12 cellular contexts compared by ENCODE assay signal in the genomic region with DNA sequence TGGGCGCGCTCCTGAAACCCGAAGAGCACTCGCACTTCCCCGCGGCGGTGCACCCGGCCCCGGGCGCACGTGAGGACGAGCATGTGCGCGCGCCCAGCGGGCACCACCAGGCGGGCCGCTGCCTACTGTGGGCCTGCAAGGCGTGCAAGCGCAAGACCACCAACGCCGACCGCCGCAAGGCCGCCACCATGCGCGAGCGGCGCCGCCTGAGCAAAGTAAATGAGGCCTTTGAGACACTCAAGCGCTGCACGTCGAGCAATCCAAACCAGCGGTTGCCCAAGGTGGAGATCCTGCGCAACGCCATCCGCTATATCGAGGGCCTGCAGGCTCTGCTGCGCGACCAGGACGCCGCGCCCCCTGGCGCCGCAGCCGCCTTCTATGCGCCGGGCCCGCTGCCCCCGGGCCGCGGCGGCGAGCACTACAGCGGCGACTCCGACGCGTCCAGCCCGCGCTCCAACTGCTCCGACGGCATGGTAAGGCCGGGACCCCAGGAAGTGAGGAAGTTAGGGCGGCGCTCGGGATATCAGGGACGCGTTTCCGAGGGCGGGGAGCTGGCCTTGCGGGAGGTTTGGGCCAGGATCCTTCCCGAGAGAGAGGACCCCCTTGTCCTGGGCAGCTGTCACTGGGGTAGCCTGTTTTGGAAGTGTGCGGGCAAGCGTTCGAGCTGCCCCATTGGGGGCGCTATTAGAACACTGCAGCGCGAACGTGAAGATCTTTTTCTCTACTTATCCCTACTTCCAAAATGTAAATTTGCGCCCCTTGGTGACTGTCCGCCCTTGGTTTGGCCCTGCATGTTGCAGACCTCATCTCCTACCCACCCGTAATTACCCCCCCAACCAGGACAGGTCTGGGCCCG. TPM values are rescaled to one million over a fixed set of nuclear protein-coding genes. Genes with fewer than 3 reads are reported as not detected.
DNase-seq lines count a peak whose midpoint lies in the region; ATAC-seq and TF ChIP-seq lines count a peak whose summit lies in the region.
"Had no signal": no experiment of that assay in that cellular context is flagged by ENCODE, and none has a peak within 500 bp of the region (broad histone marks: within the 10 kb centered on the region; RNA-seq: fewer than 3 reads in every experiment).

No MANE protein-coding gene starts in this region.

- H3K4me2 ChIP-seq in HCT116 (ENCODE audit: low read length), result no peak overlapping the region

- H3K4me3 ChIP-seq in HCT116 (replicated peaks in 1 of 2; ENCODE audit: low read depth in 1 of 2, low read length in 2 of 2) (no peak overlapping the region), iPS-20b (ENCODE audit: low read length) (peak overlapping the region; percentile 69; the same call in 1 of the 2 replicates), body of pancreas (no peak overlapping the region)
- H3K4me3 ChIP-seq: adrenal gland had no signal

- ATAC-seq in HCT116, result no peak
- no peak for ATAC-seq in natural killer cell
- no peak for ATAC-seq in body of pancreas

- TF ChIP-seq POLR2A in HCT116 (IDR thresholded peaks at IDR 0.05; ENCODE audit: borderline replicate concordance, extremely low read depth, insufficient read depth, insufficient read length), result no peak
- no peak for TF ChIP-seq POLR2A in body of pancreas (IDR thresholded peaks at IDR 0.05)

- H3K9me3 ChIP-seq in HCT116 (ENCODE audit: control insufficient read depth in 1 of 2, insufficient read depth in 1 of 2, low read depth in 1 of 2, low read length in 2 of 2) (no peaks in the 10 kb centered on the region), iPS-20b (ENCODE audit: insufficient read depth, low read depth, low read length) (no peaks in the 10 kb centered on the region), body of pancreas (no peaks in the 10 kb centered on the region)
- H3K9me3 ChIP-seq: adrenal gland had no signal

- no peaks in the 10 kb centered on the region for H3K9me2 ChIP-seq in HCT116 (ENCODE audit: insufficient read depth)

- H2AFZ ChIP-seq in HCT116 (ENCODE audit: low read depth, low read length, poor library complexity, severe bottlenecking), result no peak overlapping the region

- DNase-seq in HCT116 (ENCODE audit: low read depth, low spot score) (no peak), astrocyte of the hippocampus (ENCODE audit: low read depth, low spot score) (peak; percentile 50), natural killer cell (no peak), body of pancreas (no peak), kidney glomerular epithelial cell (lab: John Stamatoyannopoulos, UW) (no peak), NCI-H2171 (lab: John Stamatoyannopoulos, UW) (no peak)
- DNase-seq: adrenal gland had no signal

- POLR2A ChIA-PET in HCT116 (lab: Charles Lee), result interaction anchor here (0.6 kb wide), 1 partner anchor 429 kb away, joined by 3 read pairs; no protein-coding TSS in a partner anchor

- H3K27ac Mint-ChIP-seq in natural killer cell, result no peak overlapping the region
- H3K27ac Mint-ChIP-seq: CD8-positive, alpha-beta memory T cell had no signal

- CTCF ChIA-PET in HCT116 (lab: Charles Lee), result interaction anchor here (0.7 to 3.4 kb wide), 3 partner anchors 11 to 258 kb away, joined by 3 to 18 read pairs (median 3); no protein-coding TSS in a partner anchor

- H4K20me1 ChIP-seq in HCT116 (ENCODE audit: insufficient read depth), result no peaks in the 10 kb centered on the region

- no peak for TF ChIP-seq RAD21 in HCT116 (IDR thresholded peaks at IDR 0.05; ENCODE audit: low read depth)

- WGBS in body of pancreas, 2 donors, result 3 to 4% methylated on average over 26 to 83 of the region's 84 CpGs

- H3K36me3 ChIP-seq in HCT116 (ENCODE audit: control insufficient read depth in 1 of 2, insufficient read depth in 2 of 2, low read length in 2 of 2) (no peaks in the 10 kb centered on the region), iPS-20b (ENCODE audit: insufficient read depth, low read depth, low read length) (no peaks in the 10 kb centered on the region), body of pancreas (replicated peaks in 1 of 2; ENCODE audit: insufficient read depth in 1 of 2, low read depth in 2 of 2) (no peaks in the 10 kb centered on the region)
- H3K36me3 ChIP-seq: adrenal gland had no signal

- H3K36me3 Mint-ChIP-seq in natural killer cell, result no peaks in the 10 kb centered on the region
- H3K36me3 Mint-ChIP-seq: CD8-positive, alpha-beta memory T cell had no signal

- no peak overlapping the region for H3K9ac ChIP-seq in HCT116 (ENCODE audit: low read length)
- H3K9ac ChIP-seq in iPS-20b (ENCODE audit: low read depth, low read length), result no peak overlapping the region

- H3K27ac ChIP-seq in 22Rv1 (no peak overlapping the region), HCT116 (ENCODE audit: low read depth, low read length) (no peak overlapping the region), iPS-20b (ENCODE audit: low read length) (no peak overlapping the region), body of pancreas (no peak overlapping the region)
- H3K27ac ChIP-seq: adrenal gland had no signal

- intact Hi-C loops in HCT116 (cut with micrococcal nuclease), result no loop called here
- intact Hi-C loops in natural killer cell (cut with micrococcal nuclease), result no loop called here
- intact Hi-C loops in body of pancreas (cut with DNase I), result no loop called here

- H3K9me3 Mint-ChIP-seq in natural killer cell, result no peaks in the 10 kb centered on the region
- H3K9me3 Mint-ChIP-seq: CD8-positive, alpha-beta memory T cell had no signal

- H3K79me2 ChIP-seq in HCT116 (ENCODE audit: insufficient read depth, low read length), result no peaks in the 10 kb centered on the region

- H3K27me3 Mint-ChIP-seq in natural killer cell (ENCODE audit: low read depth in 2 of 2), result peaks cover 24 to 29% of the 10 kb centered on the region in 2 donors

- RAD21 ChIA-PET in HCT116 (lab: Charles Lee; ENCODE audit: low non-redundant PET in 1 of 2, low total read pairs in 2 of 2, uncharacterized antibody in 2 of 2, unreplicated experiment in 2 of 2), result interaction anchor here in 1 of 2 experiments (0.5 kb wide), 1 partner anchor 395 kb away, joined by 4 read pairs; no protein-coding TSS in a partner anchor

- BruUV-seq in HCT116 (replicated peaks; lab: Mats Ljungman, UMichigan), result no TSS peak

- TF ChIP-seq CTCF in 22Rv1 (IDR thresholded peaks at IDR 0.05), result peak; percentile 47; the same call in 1 of the 2 replicates
- peak in 2 of 3 experiments; percentile 20 to 29; a peak in 2 of 6 replicates for TF ChIP-seq CTCF in HCT116 (IDR thresholded peaks at IDR 0.05 in 2 of 3, conservative IDR thresholded peaks at IDR 0.05 in 1 of 3; ENCODE audit: borderline replicate concordance in 1 of 3, insufficient read depth in 1 of 3, low read depth in 2 of 3, low read length in 2 of 3)
- no peak for TF ChIP-seq CTCF in natural killer cell (IDR thresholded peaks at IDR 0.05)
- peak in 1 of 7 experiments; percentile 4 for TF ChIP-seq CTCF in body of pancreas (IDR thresholded peaks at IDR 0.05)

- H3K4me3 Mint-ChIP-seq in natural killer cell, result no peak overlapping the region
- H3K4me3 Mint-ChIP-seq: CD8-positive, alpha-beta memory T cell had no signal

- H3K27me3 ChIP-seq in HCT116 (ENCODE audit: insufficient read depth, low read length) (peaks cover 17% of the 10 kb centered on the region; the same call in 1 of the 2 replicates), iPS-20b (ENCODE audit: insufficient read depth, low read length) (peaks cover 100% of the 10 kb centered on the region), body of pancreas (peaks cover 0 to 25% of the 10 kb centered on the region in 2 donors)

- no peaks in the 10 kb centered on the region for H3K4me1 Mint-ChIP-seq in natural killer cell
- H3K4me1 Mint-ChIP-seq: CD8-positive, alpha-beta memory T cell had no signal

- H3K4me1 ChIP-seq in HCT116 (ENCODE audit: control insufficient read depth in 1 of 2, insufficient read depth in 2 of 2, low read length in 2 of 2) (peaks cover 2 to 10% of the 10 kb centered on the region in 2 experiments; a peak in 3 of 4 replicates), iPS-20b (ENCODE audit: insufficient read depth, low read length) (no peaks in the 10 kb centered on the region), body of pancreas (peaks cover 32% of the 10 kb centered on the region)

TF ChIP-seq in HCT116, 20 proteins besides CTCF, POLR2A, EP300 and RAD21 (continues in another document):
- TF ChIP-seq ZNF274 (IDR thresholded peaks at IDR 0.05; ENCODE audit: low read depth, low read length) (no peak), SRF (IDR thresholded peaks at IDR 0.05; ENCODE audit: low read depth) (no peak), ELF1 (IDR thresholded peaks at IDR 0.05; ENCODE audit: borderline replicate concordance, low read depth) (no peak), YY1 (IDR thresholded peaks at IDR 0.05; ENCODE audit: extremely low read depth, insufficient replicate concordance, low read depth, low read length) (no peak), EZH2 (IDR thresholded peaks at IDR 0.05) (no peak), CEBPB (IDR thresholded peaks at IDR 0.05; ENCODE audit: low read depth) (no peak)
- TF ChIP-seq, protein P1, sequence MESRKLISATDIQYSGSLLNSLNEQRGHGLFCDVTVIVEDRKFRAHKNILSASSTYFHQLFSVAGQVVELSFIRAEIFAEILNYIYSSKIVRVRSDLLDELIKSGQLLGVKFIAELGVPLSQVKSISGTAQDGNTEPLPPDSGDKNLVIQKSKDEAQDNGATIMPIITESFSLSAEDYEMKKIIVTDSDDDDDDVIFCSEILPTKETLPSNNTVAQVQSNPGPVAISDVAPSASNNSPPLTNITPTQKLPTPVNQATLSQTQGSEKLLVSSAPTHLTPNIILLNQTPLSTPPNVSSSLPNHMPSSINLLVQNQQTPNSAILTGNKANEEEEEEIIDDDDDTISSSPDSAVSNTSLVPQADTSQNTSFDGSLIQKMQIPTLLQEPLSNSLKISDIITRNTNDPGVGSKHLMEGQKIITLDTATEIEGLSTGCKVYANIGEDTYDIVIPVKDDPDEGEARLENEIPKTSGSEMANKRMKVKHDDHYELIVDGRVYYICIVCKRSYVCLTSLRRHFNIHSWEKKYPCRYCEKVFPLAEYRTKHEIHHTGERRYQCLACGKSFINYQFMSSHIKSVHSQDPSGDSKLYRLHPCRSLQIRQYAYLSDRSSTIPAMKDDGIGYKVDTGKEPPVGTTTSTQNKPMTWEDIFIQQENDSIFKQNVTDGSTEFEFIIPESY (IDR thresholded peaks at IDR 0.05; ENCODE audit: extremely low read depth, insufficient replicate concordance, low read length), result no peak
- TF ChIP-seq, protein P2, sequence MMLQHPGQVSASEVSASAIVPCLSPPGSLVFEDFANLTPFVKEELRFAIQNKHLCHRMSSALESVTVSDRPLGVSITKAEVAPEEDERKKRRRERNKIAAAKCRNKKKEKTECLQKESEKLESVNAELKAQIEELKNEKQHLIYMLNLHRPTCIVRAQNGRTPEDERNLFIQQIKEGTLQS (IDR thresholded peaks at IDR 0.05), result no peak
- TF ChIP-seq, protein P3, sequence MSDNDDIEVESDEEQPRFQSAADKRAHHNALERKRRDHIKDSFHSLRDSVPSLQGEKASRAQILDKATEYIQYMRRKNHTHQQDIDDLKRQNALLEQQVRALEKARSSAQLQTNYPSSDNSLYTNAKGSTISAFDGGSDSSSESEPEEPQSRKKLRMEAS (IDR thresholded peaks at IDR 0.05), result no peak

RNA-seq across cellular contexts. Expression of a gene that starts 0.8 kb away (rescaled TPM):
- not detected for total RNA-seq in HCT116 (2021; ENCODE audit: unreplicated experiment)
- polyA plus RNA-seq in HCT116 (2012), result not detected in 2 replicates
- not detected for total RNA-seq in natural killer cell
- total RNA-seq in body of pancreas, result not detected
- total RNA-seq: adrenal gland; CD8-positive, alpha-beta memory T cell; glomerular endothelial cell; HT-29 had no signal
- polyA plus RNA-seq: adrenal gland; CD8-positive, alpha-beta memory T cell had no signal

RNA-seq across cellular contexts. Expression of a gene that starts 14.4 kb away (rescaled TPM):
- total RNA-seq in HCT116 (2021; ENCODE audit: unreplicated experiment) (0.12 TPM), natural killer cell (not detected), body of pancreas (under 1 TPM in 1 of 2 donors, not detected in 1; 0.26 TPM)
- 0.25 and 0.51 TPM in 2 replicates for polyA plus RNA-seq in HCT116 (2012)
- total RNA-seq: CD8-positive, alpha-beta memory T cell; glomerular endothelial cell; HT-29 had no signal
- polyA plus RNA-seq: CD8-positive, alpha-beta memory T cell had no signal
